In the genomic region with DNA sequence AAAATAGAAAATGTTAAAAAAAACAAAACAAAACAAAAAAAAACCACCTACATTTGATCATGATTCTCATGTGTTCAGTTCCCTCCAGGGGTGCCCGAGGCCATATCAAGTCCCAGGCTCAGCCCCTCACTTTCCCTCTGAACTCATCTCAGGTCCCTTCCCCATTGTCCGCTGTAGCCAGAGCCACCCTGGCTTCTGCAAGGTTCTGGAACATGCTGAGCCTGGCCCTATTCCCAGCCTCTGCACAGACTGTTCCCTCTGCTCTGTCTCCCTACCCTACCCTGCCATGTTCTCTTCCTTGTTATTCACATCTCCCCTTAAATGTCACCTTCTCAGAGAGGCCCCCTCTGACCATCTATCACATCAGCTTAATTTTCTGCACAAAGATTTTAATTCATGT, we compare ENCODE assay signal across 10 cellular contexts. TPM values are rescaled to one million over a fixed set of nuclear protein-coding genes. Genes with fewer than 3 reads are reported as not detected.
DNase-seq lines count a peak whose midpoint lies in the region; ATAC-seq and TF ChIP-seq lines count a peak whose summit lies in the region.
"Had no signal": no experiment of that assay in that cellular context is flagged by ENCODE, and none has a peak within 500 bp of the region (broad histone marks: within the 10 kb centered on the region; RNA-seq: fewer than 3 reads in every experiment).

No MANE protein-coding gene starts in this region.

- H3K27ac ChIP-seq in adrenal gland = peak overlapping the region in 3 of 5 donors; percentile 39 to 89 (median 81)

- WGBS in adrenal gland, 4 donors = 64 to 81% (median 68%) methylated on average over 2 of the region's 2 CpGs

- no peak overlapping the region for H3K4me3 ChIP-seq in adrenal gland

- ATAC-seq in omental fat pad (ENCODE audit: low FRiP score) (no peak), GM19324 (IDR thresholded peaks at IDR 0.05; ENCODE audit: low FRiP score, unreplicated experiment) (no peak)
- ATAC-seq: stimulated activated memory B cell treated with anti-CD40 and anti-IgM and Interleukin-4, amounts not matched to agents 10 μg/mL and 1 μg/mL and 100 μg/mL, for 72 hours had no signal

- H3K36me3 ChIP-seq in adrenal gland (replicated peaks in 1 of 2) = no peaks in the 10 kb centered on the region

- DNase-seq in adrenal gland = peak in 4 of 7 donors; percentile 17 to 42 (median 26)
- DNase-seq in cardiac septum (ENCODE audit: low spot score) = peak; percentile 74
- peak; percentile 13 for DNase-seq in omental fat pad (ENCODE audit: low spot score)
- peak; percentile 47 for DNase-seq in ureter (ENCODE audit: low spot score)
- DNase-seq in NCI-H1436 treated with DMSO at 0.1 percent for 48 hours (lab: John Stamatoyannopoulos, UW) = no peak
- DNase-seq in MV-4-11 (lab: John Stamatoyannopoulos, UW) = no peak
- DNase-seq: activated CD4-positive, alpha-beta T cell treated with anti-CD3 and anti-CD28 coated beads, Interleukin-2, amount 50 U/mL, for 4 hours; activated naive CD4-positive, alpha-beta T cell had no signal

- no peak for TF ChIP-seq POLR2A in adrenal gland (IDR thresholded peaks at IDR 0.05)

- no peak for TF ChIP-seq CTCF in adrenal gland (IDR thresholded peaks at IDR 0.05)
- no peak for TF ChIP-seq CTCF in omental fat pad (IDR thresholded peaks at IDR 0.05)

- H3K4me1 ChIP-seq in adrenal gland (replicated peaks in 1 of 2) = peaks cover 10 to 18% of the 10 kb centered on the region in 2 donors

- no peaks in the 10 kb centered on the region for H3K27me3 ChIP-seq in adrenal gland

- H3K9me3 ChIP-seq in adrenal gland (replicated peaks in 1 of 3) = no peaks in the 10 kb centered on the region

- intact Hi-C loops in adrenal gland (cut with DNase I) (no loop called here), cardiac septum (cut with DNase I) (no loop called here)

RNA-seq across cellular contexts. Expression of gene TK2, which starts 46.9 kb away (rescaled TPM):
- total RNA-seq in adrenal gland (10 to 100 TPM; 48.3 to 78.9 (median 67.5) TPM), cardiac septum (23.4 TPM), omental fat pad (10 to 100 TPM; 39.9 to 69.7 (median 56.0) TPM), ureter (37.9 TPM)
- 10 to 100 TPM; 24.9 to 45.3 (median 29.8) TPM for polyA plus RNA-seq in adrenal gland

RNA-seq across cellular contexts. Expression of gene CKLF, which starts 49.3 kb away (rescaled TPM):
- 10 to 100 TPM; 19.6 to 55.9 (median 43.8) TPM for total RNA-seq in adrenal gland
- polyA plus RNA-seq in adrenal gland = 10 to 100 TPM; 23.6 to 32.8 (median 26.2) TPM
- 10.5 TPM for total RNA-seq in cardiac septum
- 10 to 100 TPM; 31.6 to 68.4 (median 49.2) TPM for total RNA-seq in omental fat pad
- total RNA-seq in ureter = 34.0 TPM

Comparison
In these comparisons a context has a peak if more than half of its experiments do, and no peak if none do; other contexts are left out.
1. DNase-seq: peak in adrenal gland (4 of 7), cardiac septum (single experiment), omental fat pad (single experiment) and ureter (single experiment); none in NCI-H1436 treated with DMSO at 0.1 percent for 48 hours (single experiment) and MV-4-11 (single experiment).